ENCODE assay signal across 20 cellular contexts in the genomic region with DNA sequence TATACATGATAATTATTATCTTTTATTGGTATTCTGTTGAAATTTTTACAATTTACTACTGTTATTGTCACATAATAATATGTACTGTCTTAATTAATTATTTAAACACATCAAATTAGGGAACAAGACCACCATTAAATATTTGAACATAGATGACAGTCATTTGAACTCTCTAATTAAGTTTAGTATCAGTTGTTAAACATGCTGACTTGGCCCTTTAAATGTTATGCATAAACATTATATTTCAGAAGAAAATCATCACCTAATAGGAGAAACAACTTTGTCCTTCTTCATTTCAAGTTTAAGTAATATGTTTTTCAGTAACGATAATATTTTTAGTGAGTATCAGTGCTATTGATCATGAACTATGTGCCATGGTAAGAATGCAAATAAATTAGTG.
DNase-seq lines count a peak whose midpoint lies in the region; ATAC-seq, FAIRE-seq and TF ChIP-seq lines count a peak whose summit lies in the region.
"Had no signal": no experiment of that assay in that cellular context is flagged by ENCODE, and none has a peak within 500 bp of the region (broad histone marks: within the 10 kb centered on the region; RNA-seq: fewer than 3 reads in every experiment).

No MANE protein-coding gene starts in this region.

- no peak overlapping the region for H3K4me3 ChIP-seq in SK-N-SH (ENCODE audit: low read depth in 2 of 2, low read length in 1 of 2)
- no peak overlapping the region for H3K4me3 ChIP-seq in IMR-90 (ENCODE audit: insufficient read depth, low read depth, low read length)
- H3K4me3 ChIP-seq in dorsolateral prefrontal cortex = peak overlapping the region in 39 of 59 donors; percentile 18 to 66 (median 50)
- peak overlapping the region; percentile 60 to 68 for H3K4me3 ChIP-seq in stomach smooth muscle (ENCODE audit: low read length in 2 of 2)
- H3K4me3 ChIP-seq: left lung, thyroid gland had no signal

- peaks cover 4% of the 10 kb centered on the region for H3F3A ChIP-seq in SK-N-SH (replicated peaks; ENCODE audit: insufficient read depth)

- TF ChIP-seq RAD21 in SK-N-SH (IDR thresholded peaks at IDR 0.05; ENCODE audit: low read length) (no peak), IMR-90 (IDR thresholded peaks at IDR 0.05; ENCODE audit: low read length) (no peak)

- no peak overlapping the region for H2BK120ac ChIP-seq in IMR-90 (ENCODE audit: low read depth, low read length)

- H4K5ac ChIP-seq in IMR-90 (ENCODE audit: low read depth, low read length) = no peak overlapping the region

- in situ Hi-C loops in IMR-90 (cut with MboI; ENCODE audit: low sequenced_read_pairs) = no loop called here

- H3K9ac ChIP-seq in SK-N-SH (no peak overlapping the region), IMR-90 (ENCODE audit: low read depth, low read length) (no peak overlapping the region), stomach smooth muscle (ENCODE audit: low read length in 2 of 2) (peak overlapping the region in 1 of 2 donors; percentile 12)

- no peak overlapping the region for H3K4ac ChIP-seq in IMR-90 (ENCODE audit: low read depth, low read length)

- BruUV-seq in IMR-90 (replicated peaks; lab: Mats Ljungman, UMichigan) = no TSS peak

- no peaks in the 10 kb centered on the region for H4K20me1 ChIP-seq in SK-N-SH (ENCODE audit: insufficient read depth)
- no peaks in the 10 kb centered on the region for H4K20me1 ChIP-seq in IMR-90 (ENCODE audit: insufficient read depth, low read length)

- H3K9me3 ChIP-seq in SK-N-SH (no peaks in the 10 kb centered on the region), IMR-90 (ENCODE audit: control insufficient read depth, insufficient read depth, low read length) (peaks cover 3% of the 10 kb centered on the region; the same call in 1 of the 2 replicates), stomach smooth muscle (ENCODE audit: control insufficient read depth in 2 of 2, low read length in 2 of 2) (no peaks in the 10 kb centered on the region)
- H3K9me3 ChIP-seq: left lung, thyroid gland had no signal

- H3K23ac ChIP-seq in IMR-90 (ENCODE audit: low read depth, low read length) = no peak overlapping the region

- WGBS in SK-N-SH (ENCODE audit: low lambda C conversion rate) = 63% methylated on average over 1 of the region's 1 CpG
- WGBS in IMR-90 (ENCODE audit: extremely low coverage in 2 of 2, insufficient read length in 1 of 2), 2 experiments = no CpG with 5 or more reads among the region's 1 CpG

- no peaks in the 10 kb centered on the region for H3K79me2 ChIP-seq in SK-N-SH (ENCODE audit: insufficient read depth)

- H3K18ac ChIP-seq in IMR-90 (ENCODE audit: low read depth, low read length) = no peak overlapping the region

- no peaks in the 10 kb centered on the region for H3K9me1 ChIP-seq in IMR-90 (ENCODE audit: insufficient read depth, low read length)

- no peak overlapping the region; a peak in 1 of 4 replicates for H3K27ac ChIP-seq in SK-N-SH (ENCODE audit: low read depth in 2 of 2, low read length in 1 of 2)
- no peak overlapping the region for H3K27ac ChIP-seq in IMR-90 (ENCODE audit: insufficient read depth, low read length)
- peak overlapping the region in 1 of 59 donors; percentile 2 for H3K27ac ChIP-seq in dorsolateral prefrontal cortex
- no peak overlapping the region for H3K27ac ChIP-seq in stomach smooth muscle (ENCODE audit: low read length)
- H3K27ac ChIP-seq: 22Rv1, epithelial cell of prostate, left lung, thyroid gland had no signal

- CTCF ChIA-PET in SK-N-SH (lab: Yijun Ruan, JAX) = no interaction called here
- CTCF ChIA-PET in IMR-90 (lab: Yijun Ruan, JAX) = no interaction called here

- no peak for FAIRE-seq in urothelium cell line (lab: Jason Lieb, UNC)

- no peak overlapping the region for H2BK20ac ChIP-seq in IMR-90 (ENCODE audit: low read depth, low read length)

- no peak for TF ChIP-seq EP300 in SK-N-SH (IDR thresholded peaks at IDR 0.05; ENCODE audit: borderline replicate concordance in 1 of 2, low read depth in 1 of 2, low read length in 1 of 2)

- DNase-seq in SK-N-SH = no peak
- DNase-seq in IMR-90 = no peak
- DNase-seq in dorsolateral prefrontal cortex = no peak
- DNase-seq in urothelium cell line (ENCODE audit: low spot score) = no peak
- DNase-seq: activated CD4-positive, alpha-beta T cell treated with anti-CD3 and anti-CD28 coated beads for 4 hours; activated naive CD4-positive, alpha-beta T cell treated with anti-CD3 and anti-CD28 coated beads, Interleukin-2, amount 10 ng/mL, durations not matched to agents 7 days and 5 days; activated T-cell treated with anti-CD3 and anti-CD28 coated beads, Interleukin-2, amount 50 U/mL, for 72 hours; CD8-positive, alpha-beta memory T cell; immature natural killer cell; left lung; NCI-H1436; NCI-H510A; T-helper 17 cell; thyroid gland had no signal

- H3K27me3 ChIP-seq in SK-N-SH (ENCODE audit: insufficient read depth) (no peaks in the 10 kb centered on the region), IMR-90 (ENCODE audit: control insufficient read depth, insufficient read depth, low read length) (no peaks in the 10 kb centered on the region), dorsolateral prefrontal cortex (no peaks in the 10 kb centered on the region), stomach smooth muscle (ENCODE audit: control insufficient read depth in 1 of 2, insufficient read depth in 2 of 2, low read length in 2 of 2) (no peaks in the 10 kb centered on the region)
- H3K27me3 ChIP-seq: left lung, thyroid gland had no signal

- no peak overlapping the region for H4K8ac ChIP-seq in IMR-90 (ENCODE audit: low read depth in 2 of 2, low read length in 2 of 2)

- H2BK15ac ChIP-seq in IMR-90 (ENCODE audit: low read depth, low read length) = no peak overlapping the region

- no peak overlapping the region for H3K14ac ChIP-seq in IMR-90 (replicated peaks; ENCODE audit: low read depth, low read length)

- H4K91ac ChIP-seq in IMR-90 (ENCODE audit: insufficient read depth, low read depth, low read length) = no peak overlapping the region

- no peak for TF ChIP-seq POLR2A in IMR-90 (IDR thresholded peaks at IDR 0.05; ENCODE audit: low read depth, low read length)

- no peak overlapping the region for H2AK9ac ChIP-seq in IMR-90 (replicated peaks; ENCODE audit: low read depth, low read length, poor library complexity)

- H3K4me1 ChIP-seq in SK-N-SH (ENCODE audit: control insufficient read depth in 1 of 2, insufficient read depth in 2 of 2, low read depth in 1 of 2, low read length in 1 of 2) (no peaks in the 10 kb centered on the region; a peak in 2 of 4 replicates), IMR-90 (ENCODE audit: control insufficient read depth, insufficient read depth, low read length) (no peaks in the 10 kb centered on the region), stomach smooth muscle (ENCODE audit: control insufficient read depth, insufficient read depth, low read length) (no peaks in the 10 kb centered on the region)
- H3K4me1 ChIP-seq: left lung, thyroid gland had no signal

- peak overlapping the region; percentile 61; the same call in 1 of the 2 replicates for H3K4me2 ChIP-seq in SK-N-SH
- H3K4me2 ChIP-seq in IMR-90 (ENCODE audit: low read depth, low read length) = no peak overlapping the region

- dilution Hi-C loops in IMR-90 (cut with HindIII; ENCODE audit: low sequenced_read_pairs, unreplicated experiment) = no loop called here

- no peak overlapping the region for H2BK5ac ChIP-seq in IMR-90 (ENCODE audit: low read depth, low read length, poor library complexity, severe bottlenecking)

- no peaks in the 10 kb centered on the region for H3K9me2 ChIP-seq in SK-N-SH

- intact Hi-C loops in IMR-90 (cut with micrococcal nuclease) (no loop called here), dorsolateral prefrontal cortex (cut with DNase I) (no loop called here)

- POLR2A ChIA-PET in SK-N-SH (lab: Yijun Ruan, JAX) = no interaction called here
- POLR2A ChIA-PET in IMR-90 (lab: Charles Lee; ENCODE audit: unreplicated experiment) = no interaction called here

- ATAC-seq in SK-N-SH treated with all-trans-retinoic acid at 6 μM for 48 hours = no peak
- ATAC-seq in IMR-90 (ENCODE audit: low read depth) = no peak
- ATAC-seq in HG03108 (IDR thresholded peaks at IDR 0.05; ENCODE audit: unreplicated experiment) = no peak
- ATAC-seq in HG02938 (IDR thresholded peaks at IDR 0.05; ENCODE audit: unreplicated experiment) = no peak
- ATAC-seq: activated T-cell treated with anti-CD3 and anti-CD28 coated beads, Interleukin-2, amount 50 U/mL, for 72 hours; T-helper 17 cell had no signal

- no peaks in the 10 kb centered on the region for H3K36me3 ChIP-seq in SK-N-SH (replicated peaks in 1 of 2; ENCODE audit: control insufficient read depth in 1 of 2, insufficient read depth in 2 of 2, low read length in 1 of 2)
- H3K36me3 ChIP-seq in IMR-90 (ENCODE audit: control insufficient read depth, insufficient read depth, low read length) = no peaks in the 10 kb centered on the region
- no peaks in the 10 kb centered on the region for H3K36me3 ChIP-seq in stomach smooth muscle (ENCODE audit: control insufficient read depth in 2 of 2, insufficient read depth in 2 of 2, low read length in 2 of 2)
- H3K36me3 ChIP-seq: left lung, thyroid gland had no signal

- H3K79me1 ChIP-seq in IMR-90 (ENCODE audit: low read depth in 1 of 2, low read length in 2 of 2) = no peaks in the 10 kb centered on the region

- no peak overlapping the region for H2AK5ac ChIP-seq in IMR-90 (ENCODE audit: low read depth, low read length)

- TF ChIP-seq CTCF in SK-N-SH (IDR thresholded peaks at IDR 0.05) (no peak), IMR-90 (conservative IDR thresholded peaks at IDR 0.05; ENCODE audit: low read depth, low read length) (no peak), dorsolateral prefrontal cortex (IDR thresholded peaks at IDR 0.05 in 54 of 56, conservative IDR thresholded peaks at IDR 0.05 in 2 of 56; ENCODE audit: low read depth in 1 of 56, partially characterized antibody in 56 of 56) (no peak)

- H2AFZ ChIP-seq in SK-N-SH (ENCODE audit: low read depth) (peak overlapping the region; percentile 43; the same call in 1 of the 2 replicates), IMR-90 (replicated peaks; ENCODE audit: low read length, poor library complexity) (no peak overlapping the region)

- H3K56ac ChIP-seq in IMR-90 (ENCODE audit: extremely low read depth, insufficient read depth, low read length) = no peak overlapping the region

TF ChIP-seq in SK-N-SH, 30 proteins besides CTCF, POLR2A, EP300 and RAD21 (continues in another document):
- TF ChIP-seq POLR2AphosphoS5 (IDR thresholded peaks at IDR 0.05; ENCODE audit: low read depth, low read length) = no peak
- TF ChIP-seq MEF2A (IDR thresholded peaks at IDR 0.05; ENCODE audit: borderline replicate concordance, low read depth) = no peak
- no peak for TF ChIP-seq FOSL2 (IDR thresholded peaks at IDR 0.05; ENCODE audit: borderline replicate concordance, low read depth)

TF ChIP-seq in SK-N-SH treated with all-trans-retinoic acid at 6 μM for 48 hours, 23 proteins besides CTCF, POLR2A, EP300 and RAD21 (continues in another document):
- TF ChIP-seq TCF4 (CRISPR knock-in tag; IDR thresholded peaks at IDR 0.05; ENCODE audit: borderline replicate concordance) (no peak), PPARA (CRISPR knock-in tag; IDR thresholded peaks at IDR 0.05; ENCODE audit: borderline replicate concordance) (no peak), SNAI2 (CRISPR knock-in tag; IDR thresholded peaks at IDR 0.05) (no peak)

TF ChIP-seq in IMR-90, 13 proteins besides CTCF, POLR2A, EP300 and RAD21:
- TF ChIP-seq CHD1 (IDR thresholded peaks at IDR 0.05; ENCODE audit: low read depth, low read length) (no peak), MAFK (IDR thresholded peaks at IDR 0.05; ENCODE audit: low read depth, low read length) (peak; percentile 49)
TF ChIP-seq in IMR-90: peak in this region for 1.

Comparison
In these comparisons a context has a peak if more than half of its experiments do, and no peak if none do; other contexts are left out.
1. H3K4me3 ChIP-seq: peak in dorsolateral prefrontal cortex (39 of 59) and stomach smooth muscle (2 of 2); none in SK-N-SH (0 of 2) and IMR-90 (single experiment).